Comparison of ENCODE assay signal across 10 cellular contexts in genomic region chr4:186948361-186949291, GRCh38.
DNase-seq lines count a peak whose midpoint lies in the region; ATAC-seq, FAIRE-seq and TF ChIP-seq lines count a peak whose summit lies in the region.
"Had no signal": no experiment of that assay in that cellular context is flagged by ENCODE, and none has a peak within 500 bp of the region (broad histone marks: within the 10 kb centered on the region; RNA-seq: fewer than 3 reads in every experiment).

No MANE protein-coding gene starts in this region.

- no TSS peak for BruUV-seq in K562 (replicated peaks; lab: Mats Ljungman, UMichigan)

- H3K4me2 ChIP-seq in K562 (ENCODE audit: insufficient read depth, low read length) = no peak overlapping the region; the same call in 1 of the 2 replicates

- no peaks in the 10 kb centered on the region for H3K27me3 ChIP-seq in AG04450 (ENCODE audit: control insufficient read depth, insufficient read depth, low read length)
- H3K27me3 ChIP-seq in K562 (ENCODE audit: control insufficient read depth in 2 of 2, insufficient read depth in 2 of 2, low read length in 2 of 2) = peaks cover 13 to 26% of the 10 kb centered on the region in 2 experiments; a peak in 4 of 5 replicates
- H3K27me3 ChIP-seq in lower lobe of right lung (ENCODE audit: low read depth) = no peaks in the 10 kb centered on the region

- in situ Hi-C loops in K562 (cut with MboI) = no loop called here

- under 1% methylated on average over 16 of the region's 16 CpGs for WGBS in K562 (ENCODE audit: insufficient coverage, low coverage, missing lambda C conversion rate)

- no peaks in the 10 kb centered on the region for H3K36me3 ChIP-seq in K562 (ENCODE audit: control insufficient read depth, insufficient read depth, low read length)
- no peaks in the 10 kb centered on the region for H3K36me3 ChIP-seq in lower lobe of right lung

- no peak for DNase-seq in AG04450 (ENCODE audit: low read depth, low spot score)
- DNase-seq in K562 (ENCODE audit: extremely low read depth in 1 of 4, low spot score in 3 of 4) = peak in 1 of 4 experiments; percentile 18
- no peak for DNase-seq in lower lobe of right lung
- DNase-seq in NK-92 (lab: John Stamatoyannopoulos, UW; ENCODE audit: unreplicated experiment) = no peak
- DNase-seq: DMS79 treated with DMSO at 0.1 percent for 48 hours, T-helper 1 cell had no signal

- TF ChIP-seq RAD21 in Ishikawa (IDR thresholded peaks at IDR 0.05; ENCODE audit: low read depth) (peak; percentile 28), K562 (CRISPR knock-in tag; conservative IDR thresholded peaks at IDR 0.05 in 1 of 2, IDR thresholded peaks at IDR 0.05 in 1 of 2) (peak in 1 of 2 experiments; percentile 27; a peak in 1 of 4 replicates)

- TF ChIP-seq EP300 in Ishikawa (IDR thresholded peaks at IDR 0.05; ENCODE audit: borderline replicate concordance) = no peak
- no peak for TF ChIP-seq EP300 in K562 (IDR thresholded peaks at IDR 0.05; ENCODE audit: low read length)

- TF ChIP-seq CTCF in AG04450 (IDR thresholded peaks at IDR 0.05; ENCODE audit: low read depth, low read length) = peak; percentile 67
- peak; percentile 11 to 47 (median 20); a peak in 2 of 6 replicates for TF ChIP-seq CTCF in K562 (IDR thresholded peaks at IDR 0.05 in 2 of 3, conservative IDR thresholded peaks at IDR 0.05 in 1 of 3; ENCODE audit: insufficient read depth in 2 of 3, low read depth in 1 of 3, low read length in 3 of 3)
- TF ChIP-seq CTCF in lower lobe of right lung (IDR thresholded peaks at IDR 0.05) = peak; percentile 10

- H4K20me1 ChIP-seq in K562 (replicated peaks; ENCODE audit: control insufficient read depth, insufficient read depth, low read length) = no peaks in the 10 kb centered on the region

- H3K9me3 ChIP-seq in AG04450 (ENCODE audit: control insufficient read depth, insufficient read depth, low read length) = no peaks in the 10 kb centered on the region
- H3K9me3 ChIP-seq in K562 (replicated peaks; ENCODE audit: control insufficient read depth, insufficient read depth, low read depth, low read length) = no peaks in the 10 kb centered on the region
- H3K9me3 ChIP-seq in lower lobe of right lung = no peaks in the 10 kb centered on the region

- H3K9ac ChIP-seq in K562 (ENCODE audit: insufficient read depth in 1 of 2, low read depth in 2 of 2, low read length in 2 of 2) = no peak overlapping the region

- POLR2A ChIA-PET in AG04450 (lab: Yijun Ruan, JAX) (no interaction called here), K562 (lab: Yijun Ruan, JAX) (no interaction called here)

- intact Hi-C loops in K562 (cut with micrococcal nuclease) = no loop called here
- intact Hi-C loops in lower lobe of right lung (cut with DNase I) = no loop called here

- CTCF ChIA-PET in AG04450 (lab: Charles Lee) (interaction anchor here (0.6 to 1.6 kb wide), 11 partner anchors 22 to 529 kb away, joined by 3 to 7 read pairs (median 3); no protein-coding TSS in a partner anchor), K562 (lab: Yijun Ruan, JAX; ENCODE audit: low intra/inter-chr PET ratio) (no interaction called here)

- H2AFZ ChIP-seq in K562 (ENCODE audit: low read depth, low read length) = no peak overlapping the region

- peak overlapping the region; percentile 34 for H3K27ac ChIP-seq in AG04450 (ENCODE audit: low read depth, low read length)
- H3K27ac ChIP-seq in K562 (ENCODE audit: extremely low read depth, low read depth, low read length) = no peak overlapping the region
- no peak overlapping the region for H3K27ac ChIP-seq in lower lobe of right lung

- no peaks in the 10 kb centered on the region for H3K9me1 ChIP-seq in K562 (ENCODE audit: control insufficient read depth, insufficient read depth, low read length)

- ATAC-seq in K562 = peak; percentile 72
- ATAC-seq in lower lobe of right lung = peak in 1 of 2 donors; percentile 41
- ATAC-seq in HG02588 (IDR thresholded peaks at IDR 0.05; ENCODE audit: unreplicated experiment) = no peak
- no peak for ATAC-seq in HG03354 (IDR thresholded peaks at IDR 0.05; ENCODE audit: poor library complexity, severe bottlenecking, unreplicated experiment)
- no peak for ATAC-seq in HG03025 (IDR thresholded peaks at IDR 0.05; ENCODE audit: low FRiP score, unreplicated experiment)

- H3K4me3 ChIP-seq in AG04450 (ENCODE audit: low read depth, low read length) = peak overlapping the region; percentile 2; the same call in 1 of the 2 replicates
- H3K4me3 ChIP-seq in K562 = no peak overlapping the region
- no peak overlapping the region for H3K4me3 ChIP-seq in lower lobe of right lung

- H3K4me1 ChIP-seq in K562 (replicated peaks in 1 of 2; ENCODE audit: control insufficient read depth in 2 of 2, insufficient read depth in 2 of 2, low read length in 2 of 2) (peaks cover 0 to 4% of the 10 kb centered on the region in 2 experiments; a peak in 1 of 5 replicates), lower lobe of right lung (no peaks in the 10 kb centered on the region)

- H3K79me2 ChIP-seq in K562 (ENCODE audit: control insufficient read depth, insufficient read depth, low read length) = no peaks in the 10 kb centered on the region

- no peak for TF ChIP-seq POLR2A in K562 (conservative IDR thresholded peaks at IDR 0.05)

- no peak for FAIRE-seq in K562 (lab: Jason Lieb, UNC)

TF ChIP-seq in Ishikawa, 13 proteins besides CTCF, POLR2A, EP300 and RAD21:
- TF ChIP-seq TEAD4 (IDR thresholded peaks at IDR 0.05) (no peak), USF1 (IDR thresholded peaks at IDR 0.05) (no peak), CEBPB (IDR thresholded peaks at IDR 0.05) (no peak), FOXM1 (IDR thresholded peaks at IDR 0.05; ENCODE audit: borderline replicate concordance, low read depth) (no peak), CREB1 (IDR thresholded peaks at IDR 0.05; ENCODE audit: low read depth) (no peak), YY1 (IDR thresholded peaks at IDR 0.05; ENCODE audit: low read depth) (no peak), TAF1 (IDR thresholded peaks at IDR 0.05; ENCODE audit: low read depth) (no peak), NFIC (IDR thresholded peaks at IDR 0.05) (no peak)

TF ChIP-seq in K562, 482 proteins besides CTCF, POLR2A, EP300 and RAD21 (continues in another document):
- TF ChIP-seq CHD4 (IDR thresholded peaks at IDR 0.05; ENCODE audit: insufficient read depth, insufficient replicate concordance, low read depth, low read length, poor library complexity, severe bottlenecking) = no peak
- TF ChIP-seq XRCC3 (IDR thresholded peaks at IDR 0.05) = no peak
- no peak for TF ChIP-seq FOXK1 (CRISPR knock-in tag; IDR thresholded peaks at IDR 0.05; ENCODE audit: borderline replicate concordance)
- TF ChIP-seq ZNF512 (tag; IDR thresholded peaks at IDR 0.05) = no peak
- TF ChIP-seq, protein P1, sequence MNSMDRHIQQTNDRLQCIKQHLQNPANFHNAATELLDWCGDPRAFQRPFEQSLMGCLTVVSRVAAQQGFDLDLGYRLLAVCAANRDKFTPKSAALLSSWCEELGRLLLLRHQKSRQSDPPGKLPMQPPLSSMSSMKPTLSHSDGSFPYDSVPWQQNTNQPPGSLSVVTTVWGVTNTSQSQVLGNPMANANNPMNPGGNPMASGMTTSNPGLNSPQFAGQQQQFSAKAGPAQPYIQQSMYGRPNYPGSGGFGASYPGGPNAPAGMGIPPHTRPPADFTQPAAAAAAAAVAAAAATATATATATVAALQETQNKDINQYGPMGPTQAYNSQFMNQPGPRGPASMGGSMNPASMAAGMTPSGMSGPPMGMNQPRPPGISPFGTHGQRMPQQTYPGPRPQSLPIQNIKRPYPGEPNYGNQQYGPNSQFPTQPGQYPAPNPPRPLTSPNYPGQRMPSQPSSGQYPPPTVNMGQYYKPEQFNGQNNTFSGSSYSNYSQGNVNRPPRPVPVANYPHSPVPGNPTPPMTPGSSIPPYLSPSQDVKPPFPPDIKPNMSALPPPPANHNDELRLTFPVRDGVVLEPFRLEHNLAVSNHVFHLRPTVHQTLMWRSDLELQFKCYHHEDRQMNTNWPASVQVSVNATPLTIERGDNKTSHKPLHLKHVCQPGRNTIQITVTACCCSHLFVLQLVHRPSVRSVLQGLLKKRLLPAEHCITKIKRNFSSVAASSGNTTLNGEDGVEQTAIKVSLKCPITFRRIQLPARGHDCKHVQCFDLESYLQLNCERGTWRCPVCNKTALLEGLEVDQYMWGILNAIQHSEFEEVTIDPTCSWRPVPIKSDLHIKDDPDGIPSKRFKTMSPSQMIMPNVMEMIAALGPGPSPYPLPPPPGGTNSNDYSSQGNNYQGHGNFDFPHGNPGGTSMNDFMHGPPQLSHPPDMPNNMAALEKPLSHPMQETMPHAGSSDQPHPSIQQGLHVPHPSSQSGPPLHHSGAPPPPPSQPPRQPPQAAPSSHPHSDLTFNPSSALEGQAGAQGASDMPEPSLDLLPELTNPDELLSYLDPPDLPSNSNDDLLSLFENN (IDR thresholded peaks at IDR 0.05; ENCODE audit: low read depth in 2 of 2, low read length in 2 of 2) = no peak
- no peak for TF ChIP-seq ARNT (IDR thresholded peaks at IDR 0.05)

Comparison
In these comparisons a context has a peak if more than half of its experiments do, and no peak if none do; other contexts are left out.
1. CTCF ChIP-seq: peak in every context shown above with its lines; median percentile 67 in AG04450; 20 in K562; 10 in lower lobe of right lung.